11 cellular contexts compared by ENCODE assay signal in the genomic region with DNA sequence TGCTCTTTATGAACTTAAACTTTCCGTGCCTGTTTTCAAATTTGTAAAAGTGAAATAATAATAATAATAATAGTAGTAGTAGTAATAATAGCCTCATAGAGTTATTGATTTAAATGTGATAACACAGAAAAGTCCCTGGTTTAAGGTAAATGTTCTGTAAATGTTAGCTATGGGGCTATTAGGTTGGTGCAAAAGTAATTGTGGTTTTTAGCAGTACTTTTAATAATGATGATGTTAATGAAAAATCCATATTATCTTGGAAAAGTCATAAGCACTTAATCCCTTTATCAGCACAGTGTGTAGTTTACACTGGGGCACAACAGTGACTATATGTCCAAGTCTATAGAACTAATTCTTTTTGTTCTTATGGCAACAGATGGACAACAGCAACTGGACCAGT. TPM values are rescaled to one million over a fixed set of nuclear protein-coding genes. Genes with fewer than 3 reads are reported as not detected.
"Had no signal": no experiment of that assay in that cellular context is flagged by ENCODE, and none has a peak within 500 bp of the region (broad histone marks: within the 10 kb centered on the region; RNA-seq: fewer than 3 reads in every experiment).

OR1Q1 (plus strand) TSS at position 377 of the 400 bp plus-strand sequence; CDS start at position 377, 0 bp downstream.

- ATAC-seq: HCT116, K562 had no signal

- H3K9me3 ChIP-seq: HAP-1 had no signal

- H3K9ac ChIP-seq: GM23248 had no signal

- H3K4me3 ChIP-seq: GM23248, HAP-1, K562 had no signal

- DNase-seq: GM23248, GOT3, H7, IMR-90, KG1 had no signal

- FAIRE-seq: K562 had no signal

- H3K36me3 ChIP-seq: HAP-1 had no signal

- H2AFZ ChIP-seq: GM23248 had no signal

- H3K27ac ChIP-seq: GM23248, HL-60 had no signal

- H3K4me1 ChIP-seq: HAP-1 had no signal

RNA-seq across cellular contexts. Expression of gene OR1Q1, which starts in this region (rescaled TPM):
- total RNA-seq: GM23248, H4, H7, HT1080, IMR-90, K562 had no signal
- polyA plus RNA-seq: IMR-90, K562 had no signal
